8 cellular contexts compared by ENCODE assay signal in the genomic region with DNA sequence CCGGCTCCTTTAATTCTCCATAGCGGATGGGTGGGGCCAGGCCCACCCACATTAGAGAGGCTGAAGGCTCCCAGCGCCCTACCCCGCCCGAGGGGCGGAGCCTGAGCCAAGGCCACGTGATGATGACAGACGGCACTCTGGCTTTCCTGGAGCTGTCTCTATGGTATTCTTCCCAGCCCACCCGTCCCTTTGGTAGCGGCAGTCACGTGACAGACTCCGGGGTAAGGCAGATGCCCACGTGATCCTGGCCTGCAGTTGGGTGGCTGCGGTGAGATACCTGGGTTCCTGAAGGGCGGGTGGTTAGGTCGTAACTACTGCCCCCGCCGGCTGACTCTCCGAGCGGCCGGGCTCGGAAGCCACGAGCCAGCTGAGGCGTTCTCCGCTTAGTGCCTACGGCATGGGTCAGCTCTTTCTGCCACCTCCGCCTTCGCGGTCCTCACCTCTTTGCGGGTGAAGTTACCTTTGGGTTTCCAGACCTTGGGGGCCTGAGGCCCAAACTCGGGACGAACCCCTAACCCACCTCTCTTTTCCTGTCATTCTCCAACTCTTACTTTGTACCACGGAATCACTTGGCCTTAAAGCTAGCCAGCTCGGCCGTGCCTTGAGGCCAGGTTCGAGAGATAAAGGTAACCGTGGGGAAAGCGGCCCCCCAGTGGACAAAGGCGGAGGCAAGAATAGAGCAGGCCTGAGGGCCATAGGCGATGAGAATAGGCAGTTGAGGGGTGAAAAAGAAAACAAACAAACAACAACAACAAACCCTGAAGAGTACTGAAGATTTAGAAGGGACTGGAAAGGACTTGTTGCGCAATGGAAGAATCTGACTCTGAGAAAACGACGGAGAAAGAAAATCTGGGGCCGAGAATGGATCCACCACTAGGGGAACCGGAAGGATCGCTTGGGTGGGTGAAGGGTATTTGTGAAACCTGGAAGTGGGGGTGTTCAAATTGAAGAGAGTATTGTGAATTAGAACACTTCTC. TPM values are rescaled to one million over a fixed set of nuclear protein-coding genes. Genes with fewer than 3 reads are reported as not detected.
DNase-seq lines count a peak whose midpoint lies in the region; ATAC-seq and TF ChIP-seq lines count a peak whose summit lies in the region.

A gene with protein sequence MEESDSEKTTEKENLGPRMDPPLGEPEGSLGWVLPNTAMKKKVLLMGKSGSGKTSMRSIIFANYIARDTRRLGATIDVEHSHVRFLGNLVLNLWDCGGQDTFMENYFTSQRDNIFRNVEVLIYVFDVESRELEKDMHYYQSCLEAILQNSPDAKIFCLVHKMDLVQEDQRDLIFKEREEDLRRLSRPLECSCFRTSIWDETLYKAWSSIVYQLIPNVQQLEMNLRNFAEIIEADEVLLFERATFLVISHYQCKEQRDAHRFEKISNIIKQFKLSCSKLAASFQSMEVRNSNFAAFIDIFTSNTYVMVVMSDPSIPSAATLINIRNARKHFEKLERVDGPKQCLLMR (plus strand): TSS at position 229 of the 977 bp plus-strand sequence. CDS start 579 bp downstream, at position 808.

- peak within 1 kb of the TSS; percentile 83 for H3K4me3 Mint-ChIP-seq in neural progenitor cell

- peak within 1 kb of the TSS; percentile 85 for H2AFZ ChIP-seq in neural progenitor cell (replicated peaks)

- no peaks in the 10 kb centered on the region for H4K20me1 ChIP-seq in neural progenitor cell (ENCODE audit: low read depth)

- TF ChIP-seq CTCF in foreskin keratinocyte (conservative IDR thresholded peaks at IDR 0.05) (peak; percentile 62), neural progenitor cell (IDR thresholded peaks at IDR 0.05) (peak; percentile 56)

- H3K79me2 ChIP-seq in neural progenitor cell (ENCODE audit: low read depth), result peaks cover 17% of the 10 kb centered on the region

- peaks cover 3% of the 10 kb centered on the region for H3K36me3 Mint-ChIP-seq in neural progenitor cell

- H3K27ac Mint-ChIP-seq in neural progenitor cell, result no peak within 1 kb of the TSS

- peak within 1 kb of the TSS; percentile 85 for H3K4me2 ChIP-seq in neural progenitor cell

- H3K9me3 ChIP-seq in HAP-1 (no peaks in the 10 kb centered on the region), MG63 (no peaks in the 10 kb centered on the region), neural progenitor cell (ENCODE audit: low read depth) (no peaks in the 10 kb centered on the region)

- H3K9ac ChIP-seq in neural progenitor cell, result peak within 1 kb of the TSS; percentile 36

- H3K4me1 ChIP-seq in HAP-1 (0 out of 2 replicates have a peak, but pooled peaks cover 9% of the 10 kb centered on the region), foreskin keratinocyte (no peaks in the 10 kb centered on the region), neural progenitor cell (no peaks in the 10 kb centered on the region)

- H3K27me3 Mint-ChIP-seq in neural progenitor cell (ENCODE audit: insufficient read depth, low read depth), result peaks cover 2% of the 10 kb centered on the region

- H3K9me3 Mint-ChIP-seq in neural progenitor cell, result peaks cover 9% of the 10 kb centered on the region

- peak; percentile 99 for ATAC-seq in foreskin keratinocyte

- H3F3A ChIP-seq in neural progenitor cell (ENCODE audit: low read depth), result no peaks in the 10 kb centered on the region

- H3K27me3 ChIP-seq in HAP-1 (ENCODE audit: low read depth), result no peaks in the 10 kb centered on the region
- H3K27me3 ChIP-seq in MG63, result no peaks in the 10 kb centered on the region
- H3K27me3 ChIP-seq in foreskin keratinocyte, result no peaks in the 10 kb centered on the region
- H3K27me3 ChIP-seq in neural progenitor cell, result no peaks in the 10 kb centered on the region

- H3K27ac ChIP-seq in foreskin keratinocyte (peak within 1 kb of the TSS; percentile 75), neural progenitor cell (no peak within 1 kb of the TSS)

- peaks cover 32% of the 10 kb centered on the region for H3K36me3 ChIP-seq in HAP-1 (replicated peaks)
- H3K36me3 ChIP-seq in MG63, result peaks cover 6% of the 10 kb centered on the region; the same call in 1 of the 2 replicates
- no peaks in the 10 kb centered on the region for H3K36me3 ChIP-seq in neural progenitor cell

- H3K4me1 Mint-ChIP-seq in neural progenitor cell, result peaks cover 2% of the 10 kb centered on the region

- H3K4me3 ChIP-seq in HAP-1 (peak within 1 kb of the TSS; percentile 73), MG63 (peak within 1 kb of the TSS; percentile 78), neural progenitor cell (peak within 1 kb of the TSS; percentile 76)

- in situ Hi-C loops in HAP-1 (cut with MboI; ENCODE audit: low sequenced_read_pairs), result no loop called here

- DNase-seq in GDM1 (lab: John Stamatoyannopoulos, UW) (peak; percentile 88), HAP-1 (ENCODE audit: low spot score in 2 of 2) (peak; percentile 98), MG63 (peak; percentile 93), SIG-M5 (lab: John Stamatoyannopoulos, UW) (peak; percentile 77), foreskin keratinocyte (peak; percentile 84 to 89), neural progenitor cell (ENCODE audit: low spot score) (peak; percentile 91), stromal cell of bone marrow (ENCODE audit: low read depth) (peak; percentile 89)
- peak; percentile 44 to 86 (median 61) for DNase-seq in activated naive CD4-positive, alpha-beta T cell (lab: John Stamatoyannopoulos, UW)

RNA-seq across cellular contexts. Expression of the gene that starts here (rescaled TPM):
- 6.5 and 9.2 TPM in 2 replicates for total RNA-seq in MG63 (2014; rRNA removed; shearing (Covaris generic); ENCODE audit: low replicate concordance)
- total RNA-seq in foreskin keratinocyte, result 7.1 and 8.0 TPM in 2 replicates
- polyA plus RNA-seq in foreskin keratinocyte, result 4.5 and 4.8 TPM in 2 replicates
- total RNA-seq in neural progenitor cell (ENCODE audit: low replicate concordance), result 12.9 and 15.7 TPM in 2 replicates
